In the genomic region with DNA sequence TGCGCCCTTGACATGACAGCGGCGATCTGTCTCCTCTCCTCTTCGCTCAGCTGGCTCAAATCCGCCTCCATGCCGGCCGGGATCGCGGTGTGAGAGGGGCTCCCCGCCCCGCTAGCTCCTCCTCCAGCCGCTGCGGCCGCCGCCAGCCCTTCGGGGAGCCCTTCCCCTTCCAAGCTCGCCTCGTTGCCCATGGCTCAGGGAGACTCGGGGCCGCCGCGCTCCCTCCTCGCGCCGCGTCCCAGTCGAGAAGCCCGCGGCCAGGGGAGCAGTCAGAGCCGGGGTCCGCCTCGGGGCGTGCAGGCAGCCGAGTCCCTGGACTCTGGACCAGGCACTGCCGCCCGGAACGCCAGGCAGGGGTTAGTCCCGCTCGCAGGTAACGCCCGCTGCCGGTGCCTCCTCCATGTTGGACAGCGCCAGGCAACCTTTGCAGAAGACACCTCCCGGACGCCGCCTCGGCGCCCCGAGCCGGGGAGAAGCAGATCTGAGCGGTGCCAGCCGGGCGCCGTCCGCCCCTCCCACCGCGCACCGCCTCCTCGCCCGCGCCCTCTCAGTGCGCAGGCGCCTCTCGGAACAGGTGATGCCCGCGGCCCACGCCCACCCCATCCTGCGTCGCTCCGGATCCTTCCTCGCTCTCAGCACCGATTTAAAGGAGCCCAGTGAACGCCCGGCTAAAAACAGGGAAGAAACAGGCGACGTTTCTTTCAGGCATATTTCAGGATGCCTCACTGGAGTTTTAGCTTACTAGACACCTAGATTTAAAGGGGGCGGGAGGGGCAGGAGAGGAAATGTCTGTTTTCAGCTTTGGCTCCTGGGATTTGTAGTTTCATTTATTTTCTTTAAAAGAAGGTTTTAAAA, we compare ENCODE assay signal across 8 cellular contexts. TPM values are rescaled to one million over a fixed set of nuclear protein-coding genes. Genes with fewer than 3 reads are reported as not detected.
DNase-seq lines count a peak whose midpoint lies in the region; ATAC-seq and TF ChIP-seq lines count a peak whose summit lies in the region.

A gene with protein sequence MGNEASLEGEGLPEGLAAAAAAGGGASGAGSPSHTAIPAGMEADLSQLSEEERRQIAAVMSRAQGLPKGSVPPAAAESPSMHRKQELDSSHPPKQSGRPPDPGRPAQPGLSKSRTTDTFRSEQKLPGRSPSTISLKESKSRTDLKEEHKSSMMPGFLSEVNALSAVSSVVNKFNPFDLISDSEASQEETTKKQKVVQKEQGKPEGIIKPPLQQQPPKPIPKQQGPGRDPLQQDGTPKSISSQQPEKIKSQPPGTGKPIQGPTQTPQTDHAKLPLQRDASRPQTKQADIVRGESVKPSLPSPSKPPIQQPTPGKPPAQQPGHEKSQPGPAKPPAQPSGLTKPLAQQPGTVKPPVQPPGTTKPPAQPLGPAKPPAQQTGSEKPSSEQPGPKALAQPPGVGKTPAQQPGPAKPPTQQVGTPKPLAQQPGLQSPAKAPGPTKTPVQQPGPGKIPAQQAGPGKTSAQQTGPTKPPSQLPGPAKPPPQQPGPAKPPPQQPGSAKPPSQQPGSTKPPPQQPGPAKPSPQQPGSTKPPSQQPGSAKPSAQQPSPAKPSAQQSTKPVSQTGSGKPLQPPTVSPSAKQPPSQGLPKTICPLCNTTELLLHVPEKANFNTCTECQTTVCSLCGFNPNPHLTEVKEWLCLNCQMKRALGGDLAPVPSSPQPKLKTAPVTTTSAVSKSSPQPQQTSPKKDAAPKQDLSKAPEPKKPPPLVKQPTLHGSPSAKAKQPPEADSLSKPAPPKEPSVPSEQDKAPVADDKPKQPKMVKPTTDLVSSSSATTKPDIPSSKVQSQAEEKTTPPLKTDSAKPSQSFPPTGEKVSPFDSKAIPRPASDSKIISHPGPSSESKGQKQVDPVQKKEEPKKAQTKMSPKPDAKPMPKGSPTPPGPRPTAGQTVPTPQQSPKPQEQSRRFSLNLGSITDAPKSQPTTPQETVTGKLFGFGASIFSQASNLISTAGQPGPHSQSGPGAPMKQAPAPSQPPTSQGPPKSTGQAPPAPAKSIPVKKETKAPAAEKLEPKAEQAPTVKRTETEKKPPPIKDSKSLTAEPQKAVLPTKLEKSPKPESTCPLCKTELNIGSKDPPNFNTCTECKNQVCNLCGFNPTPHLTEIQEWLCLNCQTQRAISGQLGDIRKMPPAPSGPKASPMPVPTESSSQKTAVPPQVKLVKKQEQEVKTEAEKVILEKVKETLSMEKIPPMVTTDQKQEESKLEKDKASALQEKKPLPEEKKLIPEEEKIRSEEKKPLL (N-terminal part only) (minus strand): TSS at position 483 of the 855 bp plus-strand sequence. CDS start 292 bp downstream, at position 191.

- no peak within 1 kb of the TSS for H3K23ac ChIP-seq in trophoblast cell (ENCODE audit: low read length)

- H4K20me1 ChIP-seq in GM23248 (ENCODE audit: insufficient read depth) = no peaks in the 10 kb centered on the region
- no peaks in the 10 kb centered on the region for H4K20me1 ChIP-seq in KMS-11 (ENCODE audit: insufficient read depth)

- no peak within 1 kb of the TSS for H2BK12ac ChIP-seq in trophoblast cell (ENCODE audit: low read length)

- H2AFZ ChIP-seq in GM23248 (peak within 1 kb of the TSS; percentile 60), KMS-11 (ENCODE audit: low read depth) (peak within 1 kb of the TSS; percentile 51), trophoblast cell (ENCODE audit: insufficient read depth, low read length, poor library complexity) (peak within 1 kb of the TSS; percentile 85)

- peak within 1 kb of the TSS; percentile 41 for H4K12ac ChIP-seq in trophoblast cell (ENCODE audit: low read depth, low read length)

- H3K4me3 ChIP-seq in GM23248 = peak within 1 kb of the TSS; percentile 70
- H3K4me3 ChIP-seq in KMS-11 (IDR thresholded peaks at IDR 0.05; ENCODE audit: insufficient read depth, low read depth, low read length) = no peak within 1 kb of the TSS
- H3K4me3 ChIP-seq in heart left ventricle = peak within 1 kb of the TSS; percentile 32 to 69 (median 60)
- peak within 1 kb of the TSS; percentile 84 for H3K4me3 ChIP-seq in trophoblast cell (ENCODE audit: low read depth, low read length)
- peak within 1 kb of the TSS; percentile 23 to 43 for H3K4me3 ChIP-seq in uterus

- intact Hi-C loops in heart left ventricle (cut with DNase I) (no loop called here), uterus (cut with DNase I; ENCODE audit: low total_unique reads) (no loop called here)

- H3K4ac ChIP-seq in trophoblast cell (ENCODE audit: low read depth, low read length) = no peak within 1 kb of the TSS

- H3K79me2 ChIP-seq in GM23248 (ENCODE audit: insufficient read depth) (no peaks in the 10 kb centered on the region), KMS-11 (ENCODE audit: insufficient read depth, low read depth) (no peaks in the 10 kb centered on the region), trophoblast cell (ENCODE audit: control insufficient read depth, insufficient read depth, low read length, poor library complexity) (no peaks in the 10 kb centered on the region)

- TF ChIP-seq POLR2A in heart left ventricle (IDR thresholded peaks at IDR 0.05) = no peak
- TF ChIP-seq POLR2A in uterus (IDR thresholded peaks at IDR 0.05) = peak in 1 of 2 donors; percentile 40

- 2% methylated on average over 65 to 69 of the region's 77 CpGs for WGBS in GM23248 (ENCODE audit: low coverage in 1 of 2, low lambda C conversion rate in 2 of 2, missing lambda C conversion rate in 2 of 2), 2 experiments
- WGBS in heart left ventricle, 4 donors = 1 to 3% (median 2%) methylated on average over 27 to 77 of the region's 77 CpGs
- WGBS in trophoblast cell (ENCODE audit: extremely low coverage, insufficient coverage, insufficient read length) = no CpG with 5 or more reads among the region's 77 CpGs

- in situ Hi-C loops in GM23248 (cut with MboI) = no loop called here

- peak within 1 kb of the TSS; percentile 10 for H3K18ac ChIP-seq in trophoblast cell (ENCODE audit: low read length)

- TF ChIP-seq CTCF in KMS-11 (conservative IDR thresholded peaks at IDR 0.05; ENCODE audit: low read depth, low read length) = no peak
- TF ChIP-seq CTCF in heart left ventricle (IDR thresholded peaks at IDR 0.05) = no peak
- TF ChIP-seq CTCF in uterus (IDR thresholded peaks at IDR 0.05) = no peak

- H3F3A ChIP-seq in GM23248 (ENCODE audit: insufficient read depth) = no peaks in the 10 kb centered on the region

- H3K9me3 ChIP-seq in GM23248 (ENCODE audit: low read depth) = no peaks in the 10 kb centered on the region
- no peaks in the 10 kb centered on the region for H3K9me3 ChIP-seq in heart left ventricle
- no peaks in the 10 kb centered on the region for H3K9me3 ChIP-seq in trophoblast cell (ENCODE audit: insufficient read depth, low read depth, low read length)
- H3K9me3 ChIP-seq in uterus = no peaks in the 10 kb centered on the region

- peak; percentile 89 to 99 (median 99) for ATAC-seq in heart left ventricle

- H3K4me1 ChIP-seq in GM23248 (ENCODE audit: insufficient read depth) (no peaks in the 10 kb centered on the region), KMS-11 (ENCODE audit: low read depth, poor library complexity, severe bottlenecking) (peaks cover 17% of the 10 kb centered on the region), heart left ventricle (peaks cover 0 to 14% (median 0%) of the 10 kb centered on the region in 12 donors), trophoblast cell (ENCODE audit: control insufficient read depth in 1 of 2, insufficient read depth in 2 of 2, low read length in 2 of 2) (peaks cover 0 to 2% of the 10 kb centered on the region in 2 experiments), uterus (no peaks in the 10 kb centered on the region)

- H3K9me2 ChIP-seq in GM23248 (ENCODE audit: insufficient read depth) = no peaks in the 10 kb centered on the region

- H3K9ac ChIP-seq in GM23248 = peak within 1 kb of the TSS; percentile 6; the same call in 1 of the 2 replicates
- H3K9ac ChIP-seq in KMS-11 = peak within 1 kb of the TSS; percentile 20; the same call in 1 of the 2 replicates
- H3K9ac ChIP-seq in trophoblast cell (ENCODE audit: low read length) = peak within 1 kb of the TSS; percentile 82

- peak within 1 kb of the TSS; percentile 16 for H3K14ac ChIP-seq in trophoblast cell (ENCODE audit: low read length)

- peak; percentile 99 for DNase-seq in DMS53 (lab: John Stamatoyannopoulos, UW)
- DNase-seq in GM23248 = peak; percentile 53
- peak; percentile 68 for DNase-seq in RKO (ENCODE audit: low spot score)
- DNase-seq in activated naive CD8-positive, alpha-beta T cell treated with anti-CD3 and anti-CD28 coated beads, Interleukin-2, amount 50 U/mL, for 16 hours (ENCODE audit: low read depth, low spot score) = peak; percentile 18
- DNase-seq in heart left ventricle = peak; percentile 41 to 73 (median 63)
- peak; percentile 70 to 74 for DNase-seq in trophoblast cell
- peak; percentile 29 to 31 for DNase-seq in uterus

- peak within 1 kb of the TSS; percentile 28 for H2BK120ac ChIP-seq in trophoblast cell (ENCODE audit: insufficient read depth, low read length, poor library complexity)

- H3K27me3 ChIP-seq in GM23248 (replicated peaks; ENCODE audit: insufficient read depth) (peaks cover 22% of the 10 kb centered on the region; the same call in 1 of the 2 replicates), KMS-11 (ENCODE audit: insufficient read depth, low read depth) (no peaks in the 10 kb centered on the region), heart left ventricle (peaks cover 0 to 21% (median 0%) of the 10 kb centered on the region in 9 donors), trophoblast cell (ENCODE audit: insufficient read depth, low read length) (no peaks in the 10 kb centered on the region), uterus (no peaks in the 10 kb centered on the region)

- peak within 1 kb of the TSS; percentile 17 for H4K91ac ChIP-seq in trophoblast cell (ENCODE audit: low read depth, low read length)

- H4K8ac ChIP-seq in trophoblast cell (ENCODE audit: low read depth, low read length) = peak within 1 kb of the TSS; percentile 58

- H3K36me3 ChIP-seq in GM23248 (ENCODE audit: low read depth) = no peaks in the 10 kb centered on the region
- H3K36me3 ChIP-seq in KMS-11 (ENCODE audit: insufficient read depth) = no peaks in the 10 kb centered on the region
- H3K36me3 ChIP-seq in heart left ventricle = no peaks in the 10 kb centered on the region
- H3K36me3 ChIP-seq in trophoblast cell (ENCODE audit: control insufficient read depth in 1 of 2, insufficient read depth in 2 of 2, low read length in 2 of 2) = no peaks in the 10 kb centered on the region
- H3K36me3 ChIP-seq in uterus = no peaks in the 10 kb centered on the region

- peak within 1 kb of the TSS; percentile 20 for H2BK5ac ChIP-seq in trophoblast cell (ENCODE audit: low read depth, low read length, poor library complexity)

- H3K4me2 ChIP-seq in GM23248 (ENCODE audit: unreplicated experiment) = peak within 1 kb of the TSS; percentile 61
- peak within 1 kb of the TSS; percentile 63 for H3K4me2 ChIP-seq in KMS-11
- H3K4me2 ChIP-seq in trophoblast cell (ENCODE audit: low read length) = peak within 1 kb of the TSS; percentile 84

- H3K27ac ChIP-seq in GM23248 (no peak within 1 kb of the TSS), KMS-11 (no peak within 1 kb of the TSS), heart left ventricle (peak within 1 kb of the TSS in 11 of 12 donors; percentile 22 to 78 (median 40)), trophoblast cell (ENCODE audit: low read depth, low read length) (peak within 1 kb of the TSS; percentile 63), uterus (no peak within 1 kb of the TSS)

- H3K79me1 ChIP-seq in trophoblast cell (ENCODE audit: low read length) = no peaks in the 10 kb centered on the region

- H2AK5ac ChIP-seq in trophoblast cell (ENCODE audit: low read length) = no peak within 1 kb of the TSS

RNA-seq across cellular contexts. Expression of the gene that starts here (rescaled TPM):
- total RNA-seq in GM23248 (2014; rRNA removed; shearing (Covaris generic)) = not detected in 2 replicates
- polyA plus RNA-seq in GM23248 (2016; fragmentation: Nextera tagmentation; extraction: Ambion mirVana) (0.04 TPM in 1 of 2 replicates, not detected in the other), heart left ventricle (1 to 10 TPM in 1 of 2 donors, under 1 TPM in 1; 0.21 to 1.5 TPM)
- total RNA-seq in heart left ventricle (1 to 10 TPM; 1.4 to 9.3 (median 3.0) TPM), uterus (1 to 10 TPM in 2 of 4 donors, under 1 TPM in 2; 0.26 to 4.4 (median 1.4) TPM)
- 2.6 TPM in 2 replicates for polyA plus RNA-seq in trophoblast cell (2013)

Comparison
In these comparisons a context has a peak if more than half of its experiments do, and no peak if none do; other contexts are left out.
1. Peak in DNase-seq, H3K4me3 ChIP-seq, H3K9ac ChIP-seq and H3K4me2 ChIP-seq in GM23248; RNA of the gene not detected or under 1 TPM.
2. DNase-seq: peak in every context shown above with its lines; median percentile 99 in DMS53; 72 in trophoblast cell; 68 in RKO; 63 in heart left ventricle; 53 in GM23248; 30 in uterus; 18 in activated naive CD8-positive, alpha-beta T cell treated with anti-CD3 and anti-CD28 coated beads, Interleukin-2, amount 50 U/mL, for 16 hours.
3. H3K27ac ChIP-seq: peak in heart left ventricle (11 of 12) and trophoblast cell (single experiment); none in GM23248 (single experiment), KMS-11 (single experiment) and uterus (0 of 2).
4. H3K9ac ChIP-seq: peak in every context shown above with its lines; median percentile 82 in trophoblast cell; 20 in KMS-11; 6 in GM23248.
5. Peak in every context shown above with its lines, with median percentiles within 50 percentile points of each other: H2AFZ ChIP-seq and H3K4me2 ChIP-seq.